Comparison of ENCODE assay signal across 11 cellular contexts in genomic region chr7:44749992-44750391, GRCh38. TPM values are rescaled to one million over a fixed set of nuclear protein-coding genes. Genes with fewer than 3 reads are reported as not detected.
DNase-seq lines count a peak whose midpoint lies in the region; ATAC-seq, FAIRE-seq and TF ChIP-seq lines count a peak whose summit lies in the region.
"Had no signal": no experiment of that assay in that cellular context is flagged by ENCODE, and none has a peak within 500 bp of the region (broad histone marks: within the 10 kb centered on the region; RNA-seq: fewer than 3 reads in every experiment).

No MANE protein-coding gene starts in this region.

- POLR2A ChIA-PET in A549 (lab: Yijun Ruan, JAX), result interaction anchor here (1.1 to 1.9 kb wide), 3 partner anchors 97 to 144 kb away, joined by 3 to 6 read pairs (median 6); partner anchors contain the start of gene OGDH

- H3K27ac ChIP-seq in A549 (no peak overlapping the region; a peak in 1 of 6 replicates), muscle layer of colon (ENCODE audit: low read depth, low read length) (peak overlapping the region; percentile 52)

- H3K4me1 ChIP-seq in A549, result peaks cover 32% of the 10 kb centered on the region
- peaks cover 29% of the 10 kb centered on the region for H3K4me1 ChIP-seq in muscle layer of colon (ENCODE audit: insufficient read depth, low read length)

- H3K4me3 ChIP-seq in A549 (peak overlapping the region; percentile 98; the same call in 1 of the 3 replicates), HFF-Myc (replicated peaks; ENCODE audit: low read depth, low read length) (peak overlapping the region; percentile 83), muscle layer of colon (ENCODE audit: low read depth in 1 of 2, low read length in 2 of 2) (peak overlapping the region in 1 of 2 donors; percentile 64)

- DNase-seq in A549 (ENCODE audit: low read depth in 1 of 2, low spot score in 1 of 2) (no peak), HFF-Myc (ENCODE audit: extremely low read depth, low read depth) (no peak), SIG-M5 treated with dmso at 0.1 percent for 504 hours (lab: John Stamatoyannopoulos, UW; ENCODE audit: unreplicated experiment) (no peak)
- DNase-seq: midbrain, NCI-H2227 treated with DMSO at 0.1 percent for 48 hours, trophoblast cell had no signal

- H3K9me3 Mint-ChIP-seq in brain, result no peaks in the 10 kb centered on the region

- peaks cover 7% of the 10 kb centered on the region for H3K36me3 ChIP-seq in muscle layer of colon (ENCODE audit: insufficient read depth, low read length)

- ATAC-seq in A549 (no peak), HG02938 (IDR thresholded peaks at IDR 0.05; ENCODE audit: unreplicated experiment) (no peak), HG03342 (IDR thresholded peaks at IDR 0.05; ENCODE audit: unreplicated experiment) (no peak), GM18907 (IDR thresholded peaks at IDR 0.05; ENCODE audit: unreplicated experiment) (no peak)

- peaks cover 55% of the 10 kb centered on the region for H3K4me1 Mint-ChIP-seq in brain

- peak overlapping the region; percentile 84 for H3K4me2 ChIP-seq in A549

- CTCF ChIA-PET in A549 (lab: Yijun Ruan, JAX), result interaction anchor here (1.4 to 3.5 kb wide), 4 partner anchors 14 to 162 kb away, joined by 3 to 11 read pairs (median 5); partner anchors contain the start of genes H2AZ2 and OGDH

- WGBS in A549 (ENCODE audit: missing lambda C conversion rate), result 90% methylated on average over 2 of the region's 2 CpGs

- H3K9ac ChIP-seq in muscle layer of colon (ENCODE audit: low read length), result no peak overlapping the region

- no peak for TF ChIP-seq RAD21 in A549 (conservative IDR thresholded peaks at IDR 0.05 in 1 of 2, IDR thresholded peaks at IDR 0.05 in 1 of 2)

- H3K36me3 Mint-ChIP-seq in brain, result peaks cover 25% of the 10 kb centered on the region

- H3K4me3 Mint-ChIP-seq in brain, result peak overlapping the region; percentile 86 to 93 (median 90)

- H3K9me3 ChIP-seq in A549 (no peaks in the 10 kb centered on the region), muscle layer of colon (ENCODE audit: low read length) (no peaks in the 10 kb centered on the region)

- TF ChIP-seq POLR2A in A549 (IDR thresholded peaks at IDR 0.05; ENCODE audit: low read length), result no peak

- H3K27me3 ChIP-seq in muscle layer of colon (ENCODE audit: control insufficient read depth in 1 of 2, insufficient read depth in 2 of 2, low read length in 2 of 2), result no peaks in the 10 kb centered on the region

- FAIRE-seq in A549 (lab: Jason Lieb, UNC), result no peak

- no peak for TF ChIP-seq EP300 in A549 (IDR thresholded peaks at IDR 0.05)

- H3K27ac Mint-ChIP-seq in brain, result peak overlapping the region in 4 of 5 experiments; percentile 80 to 93 (median 89)

- H3K27me3 Mint-ChIP-seq in brain, result peaks cover 6% of the 10 kb centered on the region

- TF ChIP-seq CTCF in A549 (IDR thresholded peaks at IDR 0.05), result no peak
- no peak for TF ChIP-seq CTCF in HFF-Myc (IDR thresholded peaks at IDR 0.05; ENCODE audit: low read depth, low read length, missing control alignments)
- no peak for TF ChIP-seq CTCF in brain (conservative IDR thresholded peaks at IDR 0.05)

TF ChIP-seq in A549, 52 proteins besides CTCF, POLR2A, EP300 and RAD21:
- TF ChIP-seq TP53 (CRISPR knock-in tag; IDR thresholded peaks at IDR 0.05) (no peak), TFCP2L1 (CRISPR knock-in tag; IDR thresholded peaks at IDR 0.05) (no peak)
- TF ChIP-seq, protein P1, sequence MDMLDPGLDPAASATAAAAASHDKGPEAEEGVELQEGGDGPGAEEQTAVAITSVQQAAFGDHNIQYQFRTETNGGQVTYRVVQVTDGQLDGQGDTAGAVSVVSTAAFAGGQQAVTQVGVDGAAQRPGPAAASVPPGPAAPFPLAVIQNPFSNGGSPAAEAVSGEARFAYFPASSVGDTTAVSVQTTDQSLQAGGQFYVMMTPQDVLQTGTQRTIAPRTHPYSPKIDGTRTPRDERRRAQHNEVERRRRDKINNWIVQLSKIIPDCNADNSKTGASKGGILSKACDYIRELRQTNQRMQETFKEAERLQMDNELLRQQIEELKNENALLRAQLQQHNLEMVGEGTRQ (IDR thresholded peaks at IDR 0.05), result no peak

RNA-seq across cellular contexts. Expression of gene ZMIZ2, which starts 1.3 kb away (rescaled TPM):
- polyA plus RNA-seq in A549 (2011; rRNA removed) (4.3 and 6.9 TPM in 2 replicates), A549 (2017; fragmentation: RNase III; extraction: RNeasy Plus Mini Kit Qiagen cat#74134 plus additional on column Dnase treatment) (21.7 to 24.5 TPM (median 23.9 TPM) in 3 replicates), brain (ENCODE audit: insufficient read depth, low read depth, low replicate concordance) (118 TPM)
- 8.1 and 11.7 TPM in 2 replicates for polyA plus RNA-seq in A549 (2012; cell fraction: cytosol; rRNA removed)
- polyA plus RNA-seq in A549 (2012; cell fraction: nucleus; rRNA removed), result 68.0 and 69.2 TPM in 2 replicates
- polyA minus RNA-seq in A549 (2011; rRNA and poly(A)+ RNA removed), result 12.2 and 15.3 TPM in 2 replicates

RNA-seq across cellular contexts. Expression of gene PPIA, which starts 46.5 kb away (rescaled TPM):
- polyA plus RNA-seq in A549 (2011; rRNA removed) (5,366 and 6,016 TPM in 2 replicates), A549 (2017; fragmentation: RNase III; extraction: RNeasy Plus Mini Kit Qiagen cat#74134 plus additional on column Dnase treatment) (6,452 to 7,028 TPM (median 6,488 TPM) in 3 replicates), brain (ENCODE audit: insufficient read depth, low read depth, low replicate concordance) (3,075 TPM)
- polyA plus RNA-seq in A549 (2012; cell fraction: cytosol; rRNA removed), result 6,087 and 6,712 TPM in 2 replicates
- polyA plus RNA-seq in A549 (2012; cell fraction: nucleus; rRNA removed), result 2,383 and 3,176 TPM in 2 replicates
- polyA minus RNA-seq in A549 (2011; rRNA and poly(A)+ RNA removed), result 753 and 870 TPM in 2 replicates
